Comparison of ENCODE assay signal across 1 cellular context in the genomic region with DNA sequence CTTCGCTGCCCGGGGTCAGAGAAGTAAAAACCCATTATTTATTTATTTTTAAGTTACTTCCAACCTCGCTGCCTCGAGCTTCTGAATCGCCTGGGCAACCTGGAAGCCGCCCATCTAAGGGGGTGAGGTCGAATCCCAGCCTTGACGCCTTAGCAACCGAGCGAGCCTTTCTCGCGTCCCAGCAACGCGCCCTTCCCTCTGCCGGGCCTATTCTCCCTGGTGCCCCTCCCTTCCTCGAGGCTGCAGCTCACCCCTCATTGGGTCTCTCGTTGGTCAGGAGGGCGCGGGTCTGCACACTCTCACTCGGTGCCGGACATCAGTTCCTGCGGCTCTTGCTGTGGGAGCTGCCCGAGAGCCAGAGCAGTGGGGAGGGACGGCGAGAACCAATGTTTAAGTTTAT.
TF ChIP-seq lines count a peak whose summit lies in the region.

A gene (plus strand): TSS at position 302 of the 400 bp plus-strand sequence. CDS start 277 bp downstream, outside the sequence.

TF ChIP-seq in H1, 55 proteins besides CTCF, POLR2A, EP300 and RAD21 (continued from another document):
- TF ChIP-seq HDAC6 (IDR thresholded peaks at IDR 0.05; ENCODE audit: low read depth, low read length) (no peak), PHF8 (conservative IDR thresholded peaks at IDR 0.05; ENCODE audit: low read depth, low read length) (no peak), TAF1 (IDR thresholded peaks at IDR 0.05; ENCODE audit: low read depth, low read length) (peak; percentile 43; the same call in 1 of the 2 replicates), SAP30 (IDR thresholded peaks at IDR 0.05; ENCODE audit: insufficient read depth, insufficient replicate concordance, low read length) (peak; percentile 84), SP1 (IDR thresholded peaks at IDR 0.05; ENCODE audit: low read depth, low read length) (no peak), SUZ12 (IDR thresholded peaks at IDR 0.05; ENCODE audit: low read length) (no peak), SIN3A (conservative IDR thresholded peaks at IDR 0.05 in 1 of 2, IDR thresholded peaks at IDR 0.05 in 1 of 2; ENCODE audit: low read depth in 1 of 2, low read length in 2 of 2) (peak; percentile 82 to 94; a peak in 2 of 4 replicates), NRF1 (IDR thresholded peaks at IDR 0.05; ENCODE audit: low read depth, low read length) (no peak)
- TF ChIP-seq, protein P1, sequence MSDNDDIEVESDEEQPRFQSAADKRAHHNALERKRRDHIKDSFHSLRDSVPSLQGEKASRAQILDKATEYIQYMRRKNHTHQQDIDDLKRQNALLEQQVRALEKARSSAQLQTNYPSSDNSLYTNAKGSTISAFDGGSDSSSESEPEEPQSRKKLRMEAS (IDR thresholded peaks at IDR 0.05), result peak; percentile 56; the same call in 1 of the 2 replicates
